Comparison of ENCODE assay signal across 13 cellular contexts in the genomic region with DNA sequence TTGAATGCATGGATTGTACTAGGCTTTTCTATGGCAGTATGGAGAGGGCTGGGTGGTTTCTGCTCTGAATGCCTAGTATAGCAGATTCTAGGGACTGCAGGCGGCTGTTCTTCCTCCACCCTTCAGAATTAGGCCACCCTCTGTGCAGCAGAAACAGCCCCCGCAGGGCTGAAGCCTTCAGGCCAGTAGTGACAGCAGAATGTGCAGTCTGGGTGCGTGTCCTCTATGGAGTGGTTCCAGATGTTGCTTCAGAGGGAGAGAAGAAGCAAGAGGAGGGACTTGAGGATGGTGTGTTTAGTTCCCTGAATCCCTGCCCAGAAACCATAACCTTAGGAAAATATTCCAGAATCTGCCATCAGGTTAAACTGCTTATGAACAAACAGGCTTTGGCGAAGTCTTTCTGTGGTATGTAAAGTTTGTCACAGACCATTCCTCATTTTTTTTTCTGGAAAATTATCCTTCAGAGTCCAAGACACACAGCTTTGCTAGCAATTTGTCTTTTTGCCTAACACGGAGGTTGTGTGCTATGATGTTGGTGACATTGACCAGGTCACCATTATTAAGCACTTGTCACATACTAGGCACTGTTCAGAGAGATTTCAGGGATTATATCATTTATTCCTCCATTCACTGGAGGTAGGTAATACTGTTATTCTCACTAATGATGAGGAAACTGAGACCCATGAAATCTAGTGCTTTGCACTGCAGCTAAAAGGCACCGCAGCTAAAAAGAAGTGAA. TPM values are rescaled to one million over a fixed set of nuclear protein-coding genes. Genes with fewer than 3 reads are reported as not detected.
DNase-seq lines count a peak whose midpoint lies in the region; ATAC-seq and TF ChIP-seq lines count a peak whose summit lies in the region.
"Had no signal": no experiment of that assay in that cellular context is flagged by ENCODE, and none has a peak within 500 bp of the region (broad histone marks: within the 10 kb centered on the region; RNA-seq: fewer than 3 reads in every experiment).

No MANE protein-coding gene starts in this region.

- no peaks in the 10 kb centered on the region for H3K27me3 ChIP-seq in heart right ventricle

- H3K4me1 Mint-ChIP-seq in osteocyte (ENCODE audit: unreplicated experiment) = peaks cover 31% of the 10 kb centered on the region

- no peak overlapping the region for H3K27ac ChIP-seq in heart right ventricle

- DNase-seq in ELF-1 (ENCODE audit: low read depth, low spot score) (peak; percentile 73), heart right ventricle (no peak), osteocyte (ENCODE audit: extremely low spot score, unreplicated experiment) (peak; percentile 90), dermis blood vessel endothelial cell (no peak), omental fat pad (ENCODE audit: low spot score) (no peak)
- no peak for DNase-seq in activated naive CD4-positive, alpha-beta T cell (lab: John Stamatoyannopoulos, UW)
- DNase-seq: activated CD4-positive, alpha-beta T cell treated with anti-CD3 and anti-CD28 coated beads, Interleukin-2, amount 10 ng/mL, durations not matched to agents 24 days and 14 days; Calu3; cerebellar nuclear complex; NCI-H2029 treated with DMSO at 0.1 percent for 48 hours had no signal

- peak overlapping the region; percentile 52 for H3K27ac Mint-ChIP-seq in osteocyte (ENCODE audit: unreplicated experiment)
- H3K27ac Mint-ChIP-seq: activated CD4-positive, alpha-beta T cell treated with anti-CD3 and anti-CD28 coated beads, Interleukin-2, amount 10 ng/mL, durations not matched to agents 24 days and 14 days had no signal

- WGBS in heart right ventricle, 2 donors = 74 to 76% methylated on average over 6 of the region's 6 CpGs

- peaks cover 0 to 17% (median 9%) of the 10 kb centered on the region in 9 donors for H3K4me1 ChIP-seq in heart right ventricle

- no peaks in the 10 kb centered on the region for H3K27me3 Mint-ChIP-seq in osteocyte (ENCODE audit: unreplicated experiment)
- H3K27me3 Mint-ChIP-seq: activated CD4-positive, alpha-beta T cell treated with anti-CD3 and anti-CD28 coated beads, Interleukin-2, amount 10 ng/mL, durations not matched to agents 24 days and 14 days had no signal

- H3K36me3 ChIP-seq in heart right ventricle = peaks cover 0 to 77% (median 0%) of the 10 kb centered on the region in 9 donors

- ATAC-seq in SK-N-SH treated with all-trans-retinoic acid at 6 μM for 48 hours = peak; percentile 60; the same call in 2 of the 3 replicates
- ATAC-seq in heart right ventricle = peak in 7 of 8 donors; percentile 33 to 81 (median 49)
- no peak for ATAC-seq in HG02970 (IDR thresholded peaks at IDR 0.05; ENCODE audit: low FRiP score, unreplicated experiment)
- ATAC-seq in omental fat pad (ENCODE audit: low FRiP score) = no peak

- H3K4me3 Mint-ChIP-seq in osteocyte (ENCODE audit: unreplicated experiment) = no peak overlapping the region
- H3K4me3 Mint-ChIP-seq: activated CD4-positive, alpha-beta T cell treated with anti-CD3 and anti-CD28 coated beads, Interleukin-2, amount 10 ng/mL, durations not matched to agents 24 days and 14 days had no signal

- H3K36me3 Mint-ChIP-seq in osteocyte (ENCODE audit: unreplicated experiment) = no peaks in the 10 kb centered on the region

- intact Hi-C loops in heart right ventricle (cut with DNase I) = no loop called here

- H3K9me3 Mint-ChIP-seq in osteocyte (ENCODE audit: unreplicated experiment) = no peaks in the 10 kb centered on the region
- H3K9me3 Mint-ChIP-seq: activated CD4-positive, alpha-beta T cell treated with anti-CD3 and anti-CD28 coated beads, Interleukin-2, amount 10 ng/mL, durations not matched to agents 24 days and 14 days had no signal

- H3K9me3 ChIP-seq in heart right ventricle = no peaks in the 10 kb centered on the region

- H3K4me3 ChIP-seq in heart right ventricle = no peak overlapping the region
- H3K4me3 ChIP-seq: GM12878 had no signal

- TF ChIP-seq CTCF in heart right ventricle (IDR thresholded peaks at IDR 0.05) (no peak), osteocyte (IDR thresholded peaks at IDR 0.05) (no peak), omental fat pad (IDR thresholded peaks at IDR 0.05) (no peak)

TF ChIP-seq in SK-N-SH treated with all-trans-retinoic acid at 6 μM for 48 hours, 23 proteins besides CTCF, POLR2A, EP300 and RAD21:
- TF ChIP-seq CSDC2 (CRISPR knock-in tag; IDR thresholded peaks at IDR 0.05) = no peak
- TF ChIP-seq RARB (CRISPR knock-in tag; IDR thresholded peaks at IDR 0.05) = no peak
- TF ChIP-seq GLIS3 (CRISPR knock-in tag; IDR thresholded peaks at IDR 0.05) = no peak
- no peak for TF ChIP-seq SNAI2 (CRISPR knock-in tag; IDR thresholded peaks at IDR 0.05)
TF ChIP-seq in SK-N-SH treated with all-trans-retinoic acid at 6 μM for 48 hours: peak in this region for 0.

RNA-seq across cellular contexts. Expression of a gene that starts 21.1 kb away (rescaled TPM):
- total RNA-seq in heart right ventricle = 10 to 100 TPM in 1 of 10 donors, 1 to 10 TPM in 9; 4.6 to 13.2 (median 5.6) TPM
- 1 to 10 TPM; 2.0 to 5.9 TPM for polyA plus RNA-seq in heart right ventricle
- 0.35 TPM in 1 of 2 replicates, not detected in the other for total RNA-seq in osteocyte
- total RNA-seq in dermis blood vessel endothelial cell = 68.7 and 94.8 TPM in 2 replicates
- 10 to 100 TPM; 13.5 to 47.0 (median 15.3) TPM for total RNA-seq in omental fat pad

RNA-seq across cellular contexts. Expression of a gene that starts 56.3 kb away (rescaled TPM):
- total RNA-seq in heart right ventricle (10 to 100 TPM in 1 of 10 donors, 1 to 10 TPM in 9; 2.4 to 10.1 (median 3.6) TPM), osteocyte (11.1 and 11.4 TPM in 2 replicates), dermis blood vessel endothelial cell (14.8 and 16.5 TPM in 2 replicates), omental fat pad (10 to 100 TPM; 22.9 to 31.4 (median 26.5) TPM)
- polyA plus RNA-seq in heart right ventricle = 1 to 10 TPM; 2.0 to 3.4 TPM

Comparison
In these comparisons a context has a peak if more than half of its experiments do, and no peak if none do; other contexts are left out.
1. DNase-seq: peak in ELF-1 (single experiment) and osteocyte (single experiment); none in heart right ventricle (0 of 2), activated naive CD4-positive, alpha-beta T cell (0 of 4), dermis blood vessel endothelial cell (single experiment) and omental fat pad (single experiment).
2. ATAC-seq: peak in SK-N-SH treated with all-trans-retinoic acid at 6 μM for 48 hours (single experiment) and heart right ventricle (7 of 8); none in HG02970 (single experiment) and omental fat pad (single experiment).